ENCODE assay signal across 8 cellular contexts in the genomic region with DNA sequence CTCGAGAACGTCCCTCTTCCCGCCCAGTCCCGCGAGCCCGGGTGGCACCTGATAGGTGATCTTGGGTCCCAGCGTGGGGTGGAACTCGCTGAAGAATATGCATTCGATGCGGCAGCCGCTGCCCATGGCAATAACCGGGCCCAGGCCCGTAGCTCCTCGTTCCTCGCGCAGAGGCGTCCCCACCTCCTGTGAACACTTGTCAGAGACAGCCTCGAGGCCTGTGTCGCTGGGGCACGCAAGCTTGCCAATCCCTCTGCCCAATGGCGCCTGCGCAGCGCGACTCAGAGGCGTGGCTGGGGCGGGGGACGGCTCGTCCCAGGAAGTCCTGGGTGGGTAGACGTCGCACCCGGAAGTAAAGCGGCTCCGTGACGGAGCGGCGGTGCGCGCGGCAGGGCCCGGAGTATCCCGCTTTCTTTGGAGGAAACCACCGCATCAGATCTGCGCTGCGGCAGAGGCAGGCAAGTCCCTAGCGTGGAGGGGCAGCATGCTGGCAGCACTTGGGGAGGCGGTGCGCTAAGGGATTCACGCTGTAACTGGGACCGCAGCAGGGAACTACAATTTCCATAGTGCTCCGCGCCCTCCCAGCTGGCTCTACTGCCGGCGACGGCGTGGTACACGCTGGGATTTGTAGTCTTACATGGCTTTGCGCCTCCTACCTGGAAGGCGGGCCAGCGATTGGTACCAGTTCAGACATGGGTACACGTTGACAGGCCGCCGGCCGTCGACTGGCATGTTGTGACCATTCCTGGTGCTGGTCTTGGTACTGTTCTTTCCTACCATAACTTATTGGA. TPM values are rescaled to one million over a fixed set of nuclear protein-coding genes. Genes with fewer than 3 reads are reported as not detected.
DNase-seq lines count a peak whose midpoint lies in the region; ATAC-seq, FAIRE-seq and TF ChIP-seq lines count a peak whose summit lies in the region.

A gene with protein sequence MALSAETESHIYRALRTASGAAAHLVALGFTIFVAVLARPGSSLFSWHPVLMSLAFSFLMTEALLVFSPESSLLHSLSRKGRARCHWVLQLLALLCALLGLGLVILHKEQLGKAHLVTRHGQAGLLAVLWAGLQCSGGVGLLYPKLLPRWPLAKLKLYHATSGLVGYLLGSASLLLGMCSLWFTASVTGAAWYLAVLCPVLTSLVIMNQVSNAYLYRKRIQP (plus strand): TSS at position 336 of the 791 bp plus-strand sequence. CDS start 572 bp downstream, outside the sequence.
A gene (minus strand): TSS at position 249 of the 791 bp plus-strand sequence. CDS start 123 bp downstream, at position 126.

- intact Hi-C loops in Right ventricle myocardium inferior (cut with DNase I), result loop anchor here (1.0 kb wide), 1 partner anchor 192 kb away; no protein-coding TSS in a partner anchor
- intact Hi-C loops in pancreas (cut with DNase I), result no loop called here
- intact Hi-C loops in thyroid gland (cut with DNase I), result no loop called here

- H3K4me3 ChIP-seq in GM12875 (ENCODE audit: low read depth, low read length) (peak within 1 kb of the TSS; percentile 99), pancreas (peak within 1 kb of the TSS; percentile 45 to 69 (median 56)), thyroid gland (replicated peaks in 1 of 3) (peak within 1 kb of the TSS; percentile 56 to 75 (median 60))

- no peaks in the 10 kb centered on the region for H3K27me3 Mint-ChIP-seq in activated naive CD8-positive, alpha-beta T cell treated with anti-CD3 and anti-CD28 coated beads, Interleukin-2, amount 50 U/mL, for 24 hours

- H3K36me3 ChIP-seq in pancreas (peaks cover 3 to 33% (median 8%) of the 10 kb centered on the region in 3 donors), thyroid gland (peaks cover 23 to 28% of the 10 kb centered on the region in 2 donors)

- peak within 1 kb of the TSS; percentile 98 for H3K27ac Mint-ChIP-seq in activated naive CD8-positive, alpha-beta T cell treated with anti-CD3 and anti-CD28 coated beads, Interleukin-2, amount 50 U/mL, for 24 hours

- H3K27me3 ChIP-seq in pancreas (no peaks in the 10 kb centered on the region), thyroid gland (no peaks in the 10 kb centered on the region)

- DNase-seq in NCI-H1436 (lab: John Stamatoyannopoulos, UW) (peak; percentile 74), SW480 (ENCODE audit: low spot score) (peak; percentile 92), Right ventricle myocardium inferior (ENCODE audit: missing footprints) (peak; percentile 99), pancreas (peak; percentile 98 to 99 (median 98)), thyroid gland (peak; percentile 97 to 98)
- peak; percentile 99 for DNase-seq in activated naive CD8-positive, alpha-beta T cell treated with anti-CD3 and anti-CD28 coated beads, Interleukin-2, amount 50 U/mL, for 24 hours

- no peak for FAIRE-seq in pancreas (lab: Jason Lieb, UNC)

- 0% methylated on average over 64 of the region's 64 CpGs for whole genome bisulfite sequencing in pancreas, 2 donors
- WGBS in thyroid gland, 2 donors, result 0 to 2% methylated on average over 17 to 22 of the region's 64 CpGs

- peak in 1 of 2 donors; percentile 91 for TF ChIP-seq POLR2A in thyroid gland (IDR thresholded peaks at IDR 0.05)

- H3K4me1 ChIP-seq in pancreas (peaks cover 2 to 38% (median 14%) of the 10 kb centered on the region in 3 donors), thyroid gland (peaks cover 30 to 46% of the 10 kb centered on the region in 2 donors)

- peaks cover 19% of the 10 kb centered on the region for H3K36me3 Mint-ChIP-seq in activated naive CD8-positive, alpha-beta T cell treated with anti-CD3 and anti-CD28 coated beads, Interleukin-2, amount 50 U/mL, for 24 hours (ENCODE audit: low read depth)

- no peaks in the 10 kb centered on the region for H3K9me3 ChIP-seq in pancreas
- no peaks in the 10 kb centered on the region for H3K9me3 ChIP-seq in thyroid gland

- no peaks in the 10 kb centered on the region for H3K9me3 Mint-ChIP-seq in activated naive CD8-positive, alpha-beta T cell treated with anti-CD3 and anti-CD28 coated beads, Interleukin-2, amount 50 U/mL, for 24 hours

- ATAC-seq in HG02763 (IDR thresholded peaks at IDR 0.05; ENCODE audit: unreplicated experiment), result peak; percentile 85
- peak; percentile 91 for ATAC-seq in activated naive CD8-positive, alpha-beta T cell treated with anti-CD3 and anti-CD28 coated beads, Interleukin-2, amount 50 U/mL, for 24 hours
- ATAC-seq in Right ventricle myocardium inferior, result peak; percentile 95
- ATAC-seq in pancreas, result peak; percentile 91 to 95 (median 92)

- H3K4me3 Mint-ChIP-seq in activated naive CD8-positive, alpha-beta T cell treated with anti-CD3 and anti-CD28 coated beads, Interleukin-2, amount 50 U/mL, for 24 hours, result peak within 1 kb of the TSS; percentile 92

- H3K4me1 Mint-ChIP-seq in activated naive CD8-positive, alpha-beta T cell treated with anti-CD3 and anti-CD28 coated beads, Interleukin-2, amount 50 U/mL, for 24 hours, result peaks cover 56% of the 10 kb centered on the region

- peak within 1 kb of the TSS; percentile 82 to 94 (median 92) for H3K27ac ChIP-seq in pancreas
- peak within 1 kb of the TSS; percentile 84 to 92 (median 90) for H3K27ac ChIP-seq in thyroid gland

- TF ChIP-seq CTCF in GM12875 (IDR thresholded peaks at IDR 0.05; ENCODE audit: borderline replicate concordance, insufficient read depth, low read depth, low read length) (no peak), pancreas (IDR thresholded peaks at IDR 0.05) (no peak), thyroid gland (IDR thresholded peaks at IDR 0.05) (no peak)

RNA-seq across cellular contexts. Expression of the first gene that starts in this region (rescaled TPM):
- 6.3 TPM for total RNA-seq in Right ventricle myocardium inferior
- total RNA-seq in pancreas, result 10 to 100 TPM in 4 of 6 donors, 1 to 10 TPM in 2; 8.6 to 14.2 (median 12.8) TPM
- polyA plus RNA-seq in pancreas, result 10 to 100 TPM; 15.3 to 30.4 TPM
- 10 to 100 TPM; 23.6 to 66.0 (median 43.6) TPM for total RNA-seq in thyroid gland

RNA-seq across cellular contexts. Expression of the second gene that starts in this region (rescaled TPM):
- total RNA-seq in Right ventricle myocardium inferior, result 16.7 TPM
- total RNA-seq in pancreas, result 10 to 100 TPM; 17.1 to 29.2 (median 18.6) TPM
- 10 to 100 TPM; 40.9 to 41.8 TPM for polyA plus RNA-seq in pancreas
- 10 to 100 TPM; 13.4 to 30.6 (median 24.7) TPM for total RNA-seq in thyroid gland

Comparison
In these comparisons a context has a peak if more than half of its experiments do, and no peak if none do; other contexts are left out.
1. Peak in every context shown above with its lines: DNase-seq, ATAC-seq, H3K4me3 ChIP-seq and H3K27ac ChIP-seq.